ENCODE assay signal across 10 cellular contexts in genomic region chr5:141753971-141754713, GRCh38.
DNase-seq lines count a peak whose midpoint lies in the region; ATAC-seq, FAIRE-seq and TF ChIP-seq lines count a peak whose summit lies in the region.
"Had no signal": no experiment of that assay in that cellular context is flagged by ENCODE, and none has a peak within 500 bp of the region (broad histone marks: within the 10 kb centered on the region; RNA-seq: fewer than 3 reads in every experiment).

No MANE protein-coding gene starts in this region.

- H3K27ac Mint-ChIP-seq in stimulated activated naive B cell treated with anti-CD40 and anti-IgM and Interleukin-4, amounts not matched to agents 10 μg/mL and 1 μg/mL and 100 μg/mL, for 72 hours = no peak overlapping the region

- no peak overlapping the region for H3K4me3 ChIP-seq in fibroblast of villous mesenchyme (ENCODE audit: low read depth, low read length)

- no peak for FAIRE-seq in GM19239 (lab: Jason Lieb, UNC)

- in situ Hi-C loops in SK-MEL-5 (cut with HindIII; ENCODE audit: low pct_unique_long_range_greater_than_20kb, low sequenced_read_pairs) = no loop called here

- DNase-seq in A172 (ENCODE audit: low spot score) = peak; percentile 32
- DNase-seq in GM19239 (ENCODE audit: insufficient read length, low spot score) = peak; percentile 35
- peak; percentile 46 for DNase-seq in SK-MEL-5 (ENCODE audit: low read depth, low spot score)
- DNase-seq in fibroblast of villous mesenchyme (ENCODE audit: low read depth) = peak; percentile 52
- no peak for DNase-seq in stimulated activated naive B cell treated with anti-CD40 and anti-IgM and Interleukin-4, amounts not matched to agents 10 μg/mL and 1 μg/mL and 100 μg/mL, for 72 hours
- no peak for DNase-seq in NCI-H82 (lab: John Stamatoyannopoulos, UW)
- DNase-seq in activated CD4-positive, CD25-positive, alpha-beta regulatory T cell treated with anti-CD3 and anti-CD28 coated beads, Interleukin-2, amount 50 U/mL, for 72 hours = no peak
- DNase-seq in effector CD8-positive, alpha-beta T cell (lab: John Stamatoyannopoulos, UW) = no peak
- DNase-seq: right cardiac atrium, T1000 had no signal

- no peak for TF ChIP-seq CTCF in fibroblast of villous mesenchyme (IDR thresholded peaks at IDR 0.05; ENCODE audit: insufficient read depth, low read depth, low read length)

- no peaks in the 10 kb centered on the region for H3K36me3 Mint-ChIP-seq in stimulated activated naive B cell treated with anti-CD40 and anti-IgM and Interleukin-4, amounts not matched to agents 10 μg/mL and 1 μg/mL and 100 μg/mL, for 72 hours

- ATAC-seq in stimulated activated naive B cell treated with anti-CD40 and anti-IgM and Interleukin-4, amounts not matched to agents 10 μg/mL and 1 μg/mL and 100 μg/mL, for 72 hours (replicated peaks) = no peak

- H3K27me3 Mint-ChIP-seq in stimulated activated naive B cell treated with anti-CD40 and anti-IgM and Interleukin-4, amounts not matched to agents 10 μg/mL and 1 μg/mL and 100 μg/mL, for 72 hours = peaks cover 76 to 79% of the 10 kb centered on the region in 2 donors

- no peaks in the 10 kb centered on the region for H3K9me3 Mint-ChIP-seq in stimulated activated naive B cell treated with anti-CD40 and anti-IgM and Interleukin-4, amounts not matched to agents 10 μg/mL and 1 μg/mL and 100 μg/mL, for 72 hours

- H3K4me3 Mint-ChIP-seq in stimulated activated naive B cell treated with anti-CD40 and anti-IgM and Interleukin-4, amounts not matched to agents 10 μg/mL and 1 μg/mL and 100 μg/mL, for 72 hours = no peak overlapping the region

- peaks cover 6 to 9% of the 10 kb centered on the region in 2 donors for H3K4me1 Mint-ChIP-seq in stimulated activated naive B cell treated with anti-CD40 and anti-IgM and Interleukin-4, amounts not matched to agents 10 μg/mL and 1 μg/mL and 100 μg/mL, for 72 hours

Comparison
In these comparisons a context has a peak if more than half of its experiments do, and no peak if none do; other contexts are left out.
1. DNase-seq: peak in A172 (single experiment), GM19239 (single experiment), SK-MEL-5 (single experiment) and fibroblast of villous mesenchyme (single experiment); none in stimulated activated naive B cell treated with anti-CD40 and anti-IgM and Interleukin-4, amounts not matched to agents 10 μg/mL and 1 μg/mL and 100 μg/mL, for 72 hours (single experiment), NCI-H82 (single experiment), activated CD4-positive, CD25-positive, alpha-beta regulatory T cell treated with anti-CD3 and anti-CD28 coated beads, Interleukin-2, amount 50 U/mL, for 72 hours (single experiment) and effector CD8-positive, alpha-beta T cell (single experiment).